22 cellular contexts compared by ENCODE assay signal in genomic region chr1:212738330-212738729, GRCh38. TPM values are rescaled to one million over a fixed set of nuclear protein-coding genes. Genes with fewer than 3 reads are reported as not detected.
DNase-seq lines count a peak whose midpoint lies in the region; ATAC-seq and TF ChIP-seq lines count a peak whose summit lies in the region.
"Had no signal": no experiment of that assay in that cellular context is flagged by ENCODE, and none has a peak within 500 bp of the region (broad histone marks: within the 10 kb centered on the region; RNA-seq: fewer than 3 reads in every experiment).

No MANE protein-coding gene starts in this region.

- H3K4me3 ChIP-seq in cardiac fibroblast (replicated peaks in 1 of 2; ENCODE audit: low read depth in 2 of 2, low read length in 2 of 2): no peak overlapping the region
- H3K4me3 ChIP-seq: GM12878, neural progenitor cell, skin epidermis, suprapubic skin, vagina had no signal

- peaks cover 34% of the 10 kb centered on the region for H3K4me1 Mint-ChIP-seq in activated CD4-positive, alpha-beta T cell treated with anti-CD3 and anti-CD28 coated beads, Interleukin-2, amount 10 ng/mL, durations not matched to agents 7 days and 5 days
- H3K4me1 Mint-ChIP-seq in activated CD4-positive, alpha-beta memory T cell treated with anti-CD3 and anti-CD28 coated beads, Interleukin-2, amount 10 ng/mL, durations not matched to agents 7 days and 5 days: peaks cover 43% of the 10 kb centered on the region
- peaks cover 34% of the 10 kb centered on the region for H3K4me1 Mint-ChIP-seq in stimulated activated effector memory CD8-positive, alpha-beta T cell treated with anti-CD3 and anti-CD28 coated beads, Interleukin-12 subunit alpha, Interleukin-12 subunit beta, amount 100 ng/mL, for 72 hours
- H3K4me1 Mint-ChIP-seq in HFFc6 (ENCODE audit: low read depth) (no peaks in the 10 kb centered on the region), T-helper 17 cell (peaks cover 4% of the 10 kb centered on the region)
- H3K4me1 Mint-ChIP-seq: neural progenitor cell had no signal

- no peaks in the 10 kb centered on the region for H3K9me3 ChIP-seq in T-helper 17 cell (ENCODE audit: control insufficient read depth, low read length, poor library complexity, severe bottlenecking)
- H3K9me3 ChIP-seq: suprapubic skin, vagina had no signal

- POLR2A ChIA-PET in activated CD4-positive, alpha-beta T cell treated with anti-CD3 and anti-CD28 coated beads, Interleukin-2, amount 10 ng/mL, durations not matched to agents 7 days and 5 days (lab: Charles Lee): no interaction called here
- POLR2A ChIA-PET in activated CD4-positive, alpha-beta memory T cell treated with anti-CD3 and anti-CD28 coated beads, Interleukin-2, amount 10 ng/mL, durations not matched to agents 7 days and 5 days (lab: Charles Lee): interaction anchor here (1.4 to 2.9 kb wide), 2 partner anchors 16 to 74 kb away, joined by 4 to 10 read pairs; no protein-coding TSS in a partner anchor

- H3K27ac Mint-ChIP-seq in activated CD4-positive, alpha-beta T cell treated with anti-CD3 and anti-CD28 coated beads, Interleukin-2, amount 10 ng/mL, durations not matched to agents 7 days and 5 days: peak overlapping the region; percentile 85
- peak overlapping the region; percentile 88 for H3K27ac Mint-ChIP-seq in activated CD4-positive, alpha-beta memory T cell treated with anti-CD3 and anti-CD28 coated beads, Interleukin-2, amount 10 ng/mL, durations not matched to agents 7 days and 5 days
- peak overlapping the region; percentile 82 for H3K27ac Mint-ChIP-seq in stimulated activated effector memory CD8-positive, alpha-beta T cell treated with anti-CD3 and anti-CD28 coated beads, Interleukin-12 subunit alpha, Interleukin-12 subunit beta, amount 100 ng/mL, for 72 hours
- H3K27ac Mint-ChIP-seq in HFFc6: no peak overlapping the region
- H3K27ac Mint-ChIP-seq in T-helper 17 cell: no peak overlapping the region
- H3K27ac Mint-ChIP-seq: neural progenitor cell had no signal

- DNase-seq in activated CD4-positive, alpha-beta T cell treated with anti-CD3 and anti-CD28 coated beads, Interleukin-2, amount 10 ng/mL, durations not matched to agents 7 days and 5 days: peak; percentile 26
- DNase-seq in activated CD4-positive, alpha-beta T cell treated with anti-CD3 and anti-CD28 coated beads for 1 hour: no peak
- DNase-seq in activated CD4-positive, alpha-beta memory T cell treated with anti-CD3 and anti-CD28 coated beads, Interleukin-2, amount 10 ng/mL, durations not matched to agents 7 days and 5 days: no peak
- DNase-seq in cardiac fibroblast (ENCODE audit: low read depth in 2 of 2): peak; percentile 14 to 22
- DNase-seq in stimulated activated effector memory CD8-positive, alpha-beta T cell treated with anti-CD3 and anti-CD28 coated beads, Interleukin-12 subunit alpha, Interleukin-12 subunit beta, amount 100 ng/mL, for 72 hours (ENCODE audit: low spot score in 2 of 2): no peak
- DNase-seq in HFFc6: no peak
- no peak for DNase-seq in T-helper 17 cell
- DNase-seq: C1 segment of cervical spinal cord; DMS 273 treated with DMSO at 0.1 percent for 48 hours; GF-D8; left colon; midbrain; NCI-H1417 treated with DMSO at 0.1 percent for 48 hours; OCI-M1; SHP77; stimulated activated CD4-positive, alpha-beta T cell treated with anti-CD3 and anti-CD28 coated beads, Interleukin-4, amount 100 ng/mL, for 1 hour had no signal

- no peak for TF ChIP-seq CTCF in cardiac fibroblast (IDR thresholded peaks at IDR 0.05; ENCODE audit: low read depth, low read length)
- TF ChIP-seq CTCF in HFFc6 (IDR thresholded peaks at IDR 0.05): no peak

- no peak overlapping the region for H3K4me3 Mint-ChIP-seq in activated CD4-positive, alpha-beta T cell treated with anti-CD3 and anti-CD28 coated beads, Interleukin-2, amount 10 ng/mL, durations not matched to agents 7 days and 5 days
- peak overlapping the region; percentile 19 for H3K4me3 Mint-ChIP-seq in activated CD4-positive, alpha-beta memory T cell treated with anti-CD3 and anti-CD28 coated beads, Interleukin-2, amount 10 ng/mL, durations not matched to agents 7 days and 5 days
- peak overlapping the region; percentile 38 for H3K4me3 Mint-ChIP-seq in stimulated activated effector memory CD8-positive, alpha-beta T cell treated with anti-CD3 and anti-CD28 coated beads, Interleukin-12 subunit alpha, Interleukin-12 subunit beta, amount 100 ng/mL, for 72 hours
- H3K4me3 Mint-ChIP-seq in HFFc6: no peak overlapping the region
- H3K4me3 Mint-ChIP-seq in T-helper 17 cell: no peak overlapping the region
- H3K4me3 Mint-ChIP-seq: neural progenitor cell had no signal

- H3K36me3 Mint-ChIP-seq in activated CD4-positive, alpha-beta T cell treated with anti-CD3 and anti-CD28 coated beads, Interleukin-2, amount 10 ng/mL, durations not matched to agents 7 days and 5 days (ENCODE audit: low read depth): peaks cover 28% of the 10 kb centered on the region
- peaks cover 40% of the 10 kb centered on the region for H3K36me3 Mint-ChIP-seq in activated CD4-positive, alpha-beta memory T cell treated with anti-CD3 and anti-CD28 coated beads, Interleukin-2, amount 10 ng/mL, durations not matched to agents 7 days and 5 days (ENCODE audit: low read depth)
- H3K36me3 Mint-ChIP-seq in stimulated activated effector memory CD8-positive, alpha-beta T cell treated with anti-CD3 and anti-CD28 coated beads, Interleukin-12 subunit alpha, Interleukin-12 subunit beta, amount 100 ng/mL, for 72 hours: peaks cover 19% of the 10 kb centered on the region
- H3K36me3 Mint-ChIP-seq in HFFc6 (ENCODE audit: low read depth) (peaks cover 11% of the 10 kb centered on the region), T-helper 17 cell (ENCODE audit: low read depth) (peaks cover 10% of the 10 kb centered on the region)

- peak; percentile 88 for ATAC-seq in stimulated activated effector memory CD8-positive, alpha-beta T cell treated with anti-CD3 and anti-CD28 coated beads, Interleukin-12 subunit alpha, Interleukin-12 subunit beta, amount 100 ng/mL, for 72 hours
- ATAC-seq in T-helper 17 cell (no peak), GM21447 (IDR thresholded peaks at IDR 0.05; ENCODE audit: unreplicated experiment) (no peak)
- ATAC-seq: GM12878, left colon had no signal

- CTCF ChIA-PET in activated CD4-positive, alpha-beta T cell treated with anti-CD3 and anti-CD28 coated beads, Interleukin-2, amount 10 ng/mL, durations not matched to agents 7 days and 5 days (lab: Charles Lee): interaction anchor here (0.6 to 4.0 kb wide), 6 partner anchors 8 to 109 kb away, joined by 3 to 18 read pairs (median 4); no protein-coding TSS in a partner anchor
- CTCF ChIA-PET in activated CD4-positive, alpha-beta memory T cell treated with anti-CD3 and anti-CD28 coated beads, Interleukin-2, amount 10 ng/mL, durations not matched to agents 7 days and 5 days (lab: Charles Lee): interaction anchor here (1.0 to 4.1 kb wide), 7 partner anchors 12 to 130 kb away, joined by 3 to 33 read pairs (median 6); partner anchors contain the start of gene ATF3

- peaks cover 9% of the 10 kb centered on the region for H3K9me3 Mint-ChIP-seq in activated CD4-positive, alpha-beta T cell treated with anti-CD3 and anti-CD28 coated beads, Interleukin-2, amount 10 ng/mL, durations not matched to agents 7 days and 5 days
- peaks cover 13% of the 10 kb centered on the region for H3K9me3 Mint-ChIP-seq in activated CD4-positive, alpha-beta memory T cell treated with anti-CD3 and anti-CD28 coated beads, Interleukin-2, amount 10 ng/mL, durations not matched to agents 7 days and 5 days
- peaks cover 2% of the 10 kb centered on the region for H3K9me3 Mint-ChIP-seq in stimulated activated effector memory CD8-positive, alpha-beta T cell treated with anti-CD3 and anti-CD28 coated beads, Interleukin-12 subunit alpha, Interleukin-12 subunit beta, amount 100 ng/mL, for 72 hours
- no peaks in the 10 kb centered on the region for H3K9me3 Mint-ChIP-seq in HFFc6

- no peaks in the 10 kb centered on the region for H3K27me3 Mint-ChIP-seq in activated CD4-positive, alpha-beta T cell treated with anti-CD3 and anti-CD28 coated beads, Interleukin-2, amount 10 ng/mL, durations not matched to agents 7 days and 5 days
- H3K27me3 Mint-ChIP-seq in activated CD4-positive, alpha-beta memory T cell treated with anti-CD3 and anti-CD28 coated beads, Interleukin-2, amount 10 ng/mL, durations not matched to agents 7 days and 5 days: no peaks in the 10 kb centered on the region
- H3K27me3 Mint-ChIP-seq in HFFc6 (ENCODE audit: insufficient read depth) (no peaks in the 10 kb centered on the region), T-helper 17 cell (no peaks in the 10 kb centered on the region)

RNA-seq across cellular contexts. Expression of gene BATF3, which starts 38.7 kb away (rescaled TPM):
- 10 to 100 TPM; 12.5 to 14.0 TPM for total RNA-seq in activated CD4-positive, alpha-beta T cell treated with anti-CD3 and anti-CD28 coated beads, Interleukin-2, amount 10 ng/mL, durations not matched to agents 7 days and 5 days
- 10 to 100 TPM; 56.5 to 56.7 TPM for total RNA-seq in activated CD4-positive, alpha-beta memory T cell treated with anti-CD3 and anti-CD28 coated beads, Interleukin-2, amount 10 ng/mL, durations not matched to agents 7 days and 5 days
- 1 to 10 TPM in 5 of 6 experiments, under 1 TPM in 1; 0.89 to 1.7 (median 1.4) TPM for total RNA-seq in HFFc6 (2021; fragmentation: NEBNext Ultra II Directional; extraction: Animal tissue kit (Norgen Biotek cat#: 25700))
- total RNA-seq in T-helper 17 cell: under 1 TPM; 0.20 to 0.34 TPM

RNA-seq across cellular contexts. Expression of gene NSL1, which starts 53.2 kb away (rescaled TPM):
- total RNA-seq in activated CD4-positive, alpha-beta T cell treated with anti-CD3 and anti-CD28 coated beads, Interleukin-2, amount 10 ng/mL, durations not matched to agents 7 days and 5 days: 10 to 100 TPM; 42.8 to 46.0 TPM
- 10 to 100 TPM; 36.4 to 38.1 TPM for total RNA-seq in activated CD4-positive, alpha-beta memory T cell treated with anti-CD3 and anti-CD28 coated beads, Interleukin-2, amount 10 ng/mL, durations not matched to agents 7 days and 5 days
- total RNA-seq in HFFc6 (2021; fragmentation: NEBNext Ultra II Directional; extraction: Animal tissue kit (Norgen Biotek cat#: 25700)): 10 to 100 TPM; 28.7 to 35.1 (median 30.4) TPM
- total RNA-seq in T-helper 17 cell: 10 to 100 TPM; 18.6 to 20.3 TPM

RNA-seq across cellular contexts. Expression of gene TATDN3, which starts 53.4 kb away (rescaled TPM):
- total RNA-seq in activated CD4-positive, alpha-beta T cell treated with anti-CD3 and anti-CD28 coated beads, Interleukin-2, amount 10 ng/mL, durations not matched to agents 7 days and 5 days: 10 to 100 TPM; 15.3 to 17.4 TPM
- total RNA-seq in activated CD4-positive, alpha-beta memory T cell treated with anti-CD3 and anti-CD28 coated beads, Interleukin-2, amount 10 ng/mL, durations not matched to agents 7 days and 5 days: 10 to 100 TPM; 18.6 to 20.2 TPM
- total RNA-seq in HFFc6 (2021; fragmentation: NEBNext Ultra II Directional; extraction: Animal tissue kit (Norgen Biotek cat#: 25700)): 10 to 100 TPM in 5 of 6 experiments, 1 to 10 TPM in 1; 8.6 to 14.4 (median 12.1) TPM
- 10 to 100 TPM; 16.1 to 16.2 TPM for total RNA-seq in T-helper 17 cell

Comparison
In these comparisons a context has a peak if more than half of its experiments do, and no peak if none do; other contexts are left out.
1. DNase-seq: peak in activated CD4-positive, alpha-beta T cell treated with anti-CD3 and anti-CD28 coated beads, Interleukin-2, amount 10 ng/mL, durations not matched to agents 7 days and 5 days (single experiment) and cardiac fibroblast (2 of 2); none in activated CD4-positive, alpha-beta T cell treated with anti-CD3 and anti-CD28 coated beads for 1 hour (single experiment), activated CD4-positive, alpha-beta memory T cell treated with anti-CD3 and anti-CD28 coated beads, Interleukin-2, amount 10 ng/mL, durations not matched to agents 7 days and 5 days (single experiment), stimulated activated effector memory CD8-positive, alpha-beta T cell treated with anti-CD3 and anti-CD28 coated beads, Interleukin-12 subunit alpha, Interleukin-12 subunit beta, amount 100 ng/mL, for 72 hours (0 of 2), HFFc6 (single experiment) and T-helper 17 cell (0 of 3).
2. H3K27ac Mint-ChIP-seq: peak in activated CD4-positive, alpha-beta T cell treated with anti-CD3 and anti-CD28 coated beads, Interleukin-2, amount 10 ng/mL, durations not matched to agents 7 days and 5 days (single experiment), activated CD4-positive, alpha-beta memory T cell treated with anti-CD3 and anti-CD28 coated beads, Interleukin-2, amount 10 ng/mL, durations not matched to agents 7 days and 5 days (single experiment) and stimulated activated effector memory CD8-positive, alpha-beta T cell treated with anti-CD3 and anti-CD28 coated beads, Interleukin-12 subunit alpha, Interleukin-12 subunit beta, amount 100 ng/mL, for 72 hours (single experiment); none in HFFc6 (single experiment) and T-helper 17 cell (single experiment).
3. H3K4me3 Mint-ChIP-seq: peak in activated CD4-positive, alpha-beta memory T cell treated with anti-CD3 and anti-CD28 coated beads, Interleukin-2, amount 10 ng/mL, durations not matched to agents 7 days and 5 days (single experiment) and stimulated activated effector memory CD8-positive, alpha-beta T cell treated with anti-CD3 and anti-CD28 coated beads, Interleukin-12 subunit alpha, Interleukin-12 subunit beta, amount 100 ng/mL, for 72 hours (single experiment); none in activated CD4-positive, alpha-beta T cell treated with anti-CD3 and anti-CD28 coated beads, Interleukin-2, amount 10 ng/mL, durations not matched to agents 7 days and 5 days (single experiment), HFFc6 (single experiment) and T-helper 17 cell (single experiment).
4. RNA of gene BATF3, which starts 38.7 kb away (total RNA-seq): 56.5 to 56.7 TPM in activated CD4-positive, alpha-beta memory T cell treated with anti-CD3 and anti-CD28 coated beads, Interleukin-2, amount 10 ng/mL, durations not matched to agents 7 days and 5 days and 12.5 to 14.0 TPM in activated CD4-positive, alpha-beta T cell treated with anti-CD3 and anti-CD28 coated beads, Interleukin-2, amount 10 ng/mL, durations not matched to agents 7 days and 5 days; 0.89 to 1.7 TPM in HFFc6 and 0.20 to 0.34 TPM in T-helper 17 cell; every median in the first group is over 4 times any median in the second.